ENCODE assay signal across 1 cellular context in genomic region chr17:67246648-67247415, GRCh38.
TF ChIP-seq lines count a peak whose summit lies in the region.

No MANE protein-coding gene starts in this region.

TF ChIP-seq in K562, 482 proteins besides CTCF, POLR2A, EP300 and RAD21 (continued from another document):
- TF ChIP-seq ARID3A (IDR thresholded peaks at IDR 0.05; ENCODE audit: borderline replicate concordance, low read depth, low read length) (no peak), MLX (CRISPR knock-in tag; conservative IDR thresholded peaks at IDR 0.05) (no peak), RERE (CRISPR knock-in tag; IDR thresholded peaks at IDR 0.05; ENCODE audit: borderline replicate concordance) (no peak), FOXP1 (CRISPR knock-in tag; IDR thresholded peaks at IDR 0.05) (no peak), ZNF232 (CRISPR knock-in tag; IDR thresholded peaks at IDR 0.05) (no peak), JUND (IDR thresholded peaks at IDR 0.05; ENCODE audit: borderline replicate concordance, low read depth, low read length) (peak; percentile 89), JUND (tag; IDR thresholded peaks at IDR 0.05; ENCODE audit: borderline replicate concordance, low read depth, low read length) (peak; percentile 69; the same call in 2 of the 3 replicates), SMARCE1 (IDR thresholded peaks at IDR 0.05) (peak; percentile 40; the same call in 1 of the 2 replicates), TEAD4 (IDR thresholded peaks at IDR 0.05; ENCODE audit: low read length) (no peak), TEAD4 (CRISPR knock-in tag; IDR thresholded peaks at IDR 0.05; ENCODE audit: borderline replicate concordance) (no peak), CREB1 (IDR thresholded peaks at IDR 0.05) (0 out of 2 replicates have a peak, but pooled peaks have one; percentile 18), CREB1 (CRISPR knock-in tag; IDR thresholded peaks at IDR 0.05) (no peak), ESRRA (IDR thresholded peaks at IDR 0.05; ENCODE audit: borderline replicate concordance, low read depth) (no peak)
TF ChIP-seq in K562: peak in this region for 18.
